ENCODE assay signal across 9 cellular contexts in genomic region chr16:12452549-12452948, GRCh38.
DNase-seq lines count a peak whose midpoint lies in the region; ATAC-seq and TF ChIP-seq lines count a peak whose summit lies in the region.
"Had no signal": no experiment of that assay in that cellular context is flagged by ENCODE, and none has a peak within 500 bp of the region (broad histone marks: within the 10 kb centered on the region; RNA-seq: fewer than 3 reads in every experiment).

No MANE protein-coding gene starts in this region.

- no peak overlapping the region for H3K9ac ChIP-seq in BLaER1 treated with 17β-estradiol and CSF1 and Interleukin-3, amounts not matched to agents 10 nM and 100 nM

- H3K9me3 Mint-ChIP-seq in glutamatergic neuron (ENCODE audit: unreplicated experiment), result peaks cover 6% of the 10 kb centered on the region
- peaks cover 3% of the 10 kb centered on the region for H3K9me3 Mint-ChIP-seq in neural crest cell
- H3K9me3 Mint-ChIP-seq in HFFc6, result no peaks in the 10 kb centered on the region

- peak overlapping the region in 7 of 11 experiments; percentile 37 to 64 (median 46); a peak in 12 of 22 replicates for H3K4me2 ChIP-seq in BLaER1 treated with 17β-estradiol and CSF1 and Interleukin-3, amounts not matched to agents 10 nM and 100 nM

- H3K27me3 ChIP-seq in BLaER1 treated with 17β-estradiol and CSF1 and Interleukin-3, amounts not matched to agents 10 nM and 100 nM, result no peaks in the 10 kb centered on the region

- DNase-seq in glutamatergic neuron, result no peak
- DNase-seq in neural crest cell (ENCODE audit: low read depth, low spot score), result no peak
- no peak for DNase-seq in substantia nigra (lab: John Stamatoyannopoulos, UW)
- DNase-seq in HFFc6, result no peak
- DNase-seq: CD4-positive, CD25-positive, alpha-beta regulatory T cell had no signal

- peaks cover 0 to 86% (median 0%) of the 10 kb centered on the region in 11 experiments; a peak in 2 of 22 replicates for H4K20me1 ChIP-seq in BLaER1 treated with 17β-estradiol and CSF1 and Interleukin-3, amounts not matched to agents 10 nM and 100 nM

- H3K4me3 ChIP-seq in BLaER1 treated with 17β-estradiol and CSF1 and Interleukin-3, amounts not matched to agents 10 nM and 100 nM, result no peak overlapping the region
- H3K4me3 ChIP-seq: HAP-1 had no signal

- no peak overlapping the region for H3K27ac ChIP-seq in BLaER1 treated with 17β-estradiol and CSF1 and Interleukin-3, amounts not matched to agents 10 nM and 100 nM
- peak overlapping the region; percentile 5 for H3K27ac ChIP-seq in substantia nigra (ENCODE audit: low read depth, low read length, poor library complexity, severe bottlenecking)
- H3K27ac ChIP-seq: HL-60 had no signal

- H3K36me3 Mint-ChIP-seq in glutamatergic neuron (ENCODE audit: unreplicated experiment), result peaks cover 3% of the 10 kb centered on the region
- no peaks in the 10 kb centered on the region for H3K36me3 Mint-ChIP-seq in neural crest cell (ENCODE audit: low read depth)
- no peaks in the 10 kb centered on the region for H3K36me3 Mint-ChIP-seq in HFFc6 (ENCODE audit: low read depth)

- H3K36me3 ChIP-seq in BLaER1 treated with 17β-estradiol and CSF1 and Interleukin-3, amounts not matched to agents 10 nM and 100 nM, result peaks cover 0 to 9% (median 0%) of the 10 kb centered on the region in 11 experiments; a peak in 7 of 22 replicates
- H3K36me3 ChIP-seq: HAP-1 had no signal

- H3K27ac Mint-ChIP-seq in glutamatergic neuron (ENCODE audit: unreplicated experiment) (peak overlapping the region; percentile 19), neural crest cell (ENCODE audit: unreplicated experiment) (peak overlapping the region; percentile 58), HFFc6 (no peak overlapping the region)
- H3K27ac Mint-ChIP-seq: CD4-positive, CD25-positive, alpha-beta regulatory T cell had no signal

- peaks cover 0 to 39% (median 25%) of the 10 kb centered on the region in 11 experiments; a peak in 20 of 22 replicates for H3K9me3 ChIP-seq in BLaER1 treated with 17β-estradiol and CSF1 and Interleukin-3, amounts not matched to agents 10 nM and 100 nM (replicated peaks in 1 of 11)
- H3K9me3 ChIP-seq: HAP-1 had no signal

- H3K4me3 Mint-ChIP-seq in glutamatergic neuron (ENCODE audit: unreplicated experiment), result no peak overlapping the region
- H3K4me3 Mint-ChIP-seq in neural crest cell, result no peak overlapping the region
- H3K4me3 Mint-ChIP-seq in HFFc6, result no peak overlapping the region
- H3K4me3 Mint-ChIP-seq: CD4-positive, CD25-positive, alpha-beta regulatory T cell had no signal

- no peak for TF ChIP-seq CTCF in glutamatergic neuron (IDR thresholded peaks at IDR 0.05; ENCODE audit: partially characterized antibody, unreplicated experiment)
- no peak for TF ChIP-seq CTCF in neural crest cell (conservative IDR thresholded peaks at IDR 0.05)
- no peak for TF ChIP-seq CTCF in HFFc6 (IDR thresholded peaks at IDR 0.05)

- H3K4me1 ChIP-seq in BLaER1 treated with 17β-estradiol and CSF1 and Interleukin-3, amounts not matched to agents 10 nM and 100 nM, result peaks cover 6 to 48% (median 38%) of the 10 kb centered on the region in 10 experiments
- H3K4me1 ChIP-seq: HAP-1 had no signal

- H3K27me3 Mint-ChIP-seq in glutamatergic neuron (ENCODE audit: unreplicated experiment) (peaks cover 12% of the 10 kb centered on the region), neural crest cell (ENCODE audit: low read depth) (no peaks in the 10 kb centered on the region), HFFc6 (ENCODE audit: insufficient read depth) (no peaks in the 10 kb centered on the region; the same call in 1 of the 2 replicates)
- H3K27me3 Mint-ChIP-seq: CD4-positive, CD25-positive, alpha-beta regulatory T cell had no signal

- no peak for ATAC-seq in HG02938 (IDR thresholded peaks at IDR 0.05; ENCODE audit: unreplicated experiment)

- peaks cover 33% of the 10 kb centered on the region for H3K4me1 Mint-ChIP-seq in glutamatergic neuron (ENCODE audit: low read depth, unreplicated experiment)
- no peaks in the 10 kb centered on the region for H3K4me1 Mint-ChIP-seq in neural crest cell
- H3K4me1 Mint-ChIP-seq in HFFc6 (ENCODE audit: low read depth), result peaks cover 10% of the 10 kb centered on the region
